23 cellular contexts compared by ENCODE assay signal in the genomic region with DNA sequence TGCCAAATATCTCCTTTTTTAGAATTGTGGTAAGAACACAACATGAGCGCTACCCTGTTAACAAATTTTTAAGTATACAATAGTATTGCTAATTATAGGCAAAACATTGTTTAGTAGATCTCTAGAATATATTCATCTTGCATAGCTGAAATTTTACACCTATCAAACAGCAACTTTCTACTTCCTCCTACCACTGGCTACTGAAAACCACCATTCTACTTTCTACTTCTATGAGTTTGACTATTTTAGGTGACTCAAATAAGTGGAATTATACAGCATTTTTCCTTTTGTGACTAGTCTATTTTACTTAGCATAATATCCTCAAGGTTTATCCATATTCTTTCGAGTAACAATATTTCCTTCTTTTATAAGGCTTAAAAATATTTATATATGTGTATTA.
A peak's percentile ranks its signal among the peaks of the same experiment; 100 is the strongest.
DNase-seq lines count a peak whose midpoint lies in the region; ATAC-seq and TF ChIP-seq lines count a peak whose summit lies in the region.
"Had no signal": no experiment of that assay in that cellular context is flagged by ENCODE, and none has a peak within 500 bp of the region (broad histone marks: within the 10 kb centered on the region; RNA-seq: fewer than 3 reads in every experiment).

No MANE protein-coding gene starts in this region.

- intact Hi-C loops in spleen (cut with DNase I; ENCODE audit: low total_unique reads): no loop called here
- intact Hi-C loops in left cardiac atrium (cut with DNase I): no loop called here

- peaks cover 6% of the 10 kb centered on the region for H3K36me3 Mint-ChIP-seq in T-cell
- H3K36me3 Mint-ChIP-seq: CD8-positive, alpha-beta T cell; WTC11 had no signal

- no peak overlapping the region for H3K27ac ChIP-seq in spleen
- H3K27ac ChIP-seq: brain microvascular endothelial cell, esophagus muscularis mucosa, gastroesophageal sphincter, neutrophil, psoas muscle, stomach, upper lobe of left lung had no signal

- no peak overlapping the region for H3K4me3 Mint-ChIP-seq in T-cell
- H3K4me3 Mint-ChIP-seq: activated T-helper 1 cell treated with anti-CD3 and anti-CD28 coated beads, Interleukin-12 subunit alpha, Interleukin-12 subunit beta, Interleukin-2, Interleukin-4 antibody, amounts not matched to agents 30 ng/mL and 10 ng/mL and 1 ng/mL, durations not matched to agents 14 hours and 24 hours and 36 hours; CD8-positive, alpha-beta T cell; effector memory CD8-positive, alpha-beta T cell; WTC11 had no signal

- no peak overlapping the region for H3K4me3 ChIP-seq in spleen
- H3K4me3 ChIP-seq: esophagus muscularis mucosa, gastroesophageal sphincter, psoas muscle, stomach, upper lobe of left lung had no signal

- ATAC-seq in GM18517 (IDR thresholded peaks at IDR 0.05; ENCODE audit: unreplicated experiment): peak; percentile 67
- ATAC-seq in HG03103 (IDR thresholded peaks at IDR 0.05; ENCODE audit: low read depth, unreplicated experiment): peak; percentile 77
- ATAC-seq in T-cell (replicated peaks in 1 of 4): no peak
- ATAC-seq in left cardiac atrium: no peak
- ATAC-seq: CD8-positive, alpha-beta T cell; effector memory CD8-positive, alpha-beta T cell; gastroesophageal sphincter; psoas muscle; WTC11 had no signal

- H3K27me3 ChIP-seq in spleen (replicated peaks in 1 of 7): no peaks in the 10 kb centered on the region
- H3K27me3 ChIP-seq: brain microvascular endothelial cell, esophagus muscularis mucosa, gastroesophageal sphincter, neutrophil, stomach, upper lobe of left lung had no signal

- peak overlapping the region; percentile 0 to 41 for H3K27ac Mint-ChIP-seq in T-cell
- H3K27ac Mint-ChIP-seq: activated T-helper 1 cell treated with anti-CD3 and anti-CD28 coated beads, Interleukin-12 subunit alpha, Interleukin-12 subunit beta, Interleukin-2, Interleukin-4 antibody, amounts not matched to agents 30 ng/mL and 10 ng/mL and 1 ng/mL, durations not matched to agents 14 hours and 24 hours and 36 hours; CD8-positive, alpha-beta T cell; effector memory CD8-positive, alpha-beta T cell; WTC11 had no signal

- CTCF ChIA-PET in T-cell (lab: Charles Lee): no interaction called here

- no peak for TF ChIP-seq POLR2A in spleen (IDR thresholded peaks at IDR 0.05)

- 92 to 96% (median 95%) methylated on average over 2 of the region's 2 CpGs for WGBS in spleen, 5 donors

- H3K9me3 Mint-ChIP-seq in T-cell: peaks cover 5 to 10% (median 6%) of the 10 kb centered on the region in 3 donors
- H3K9me3 Mint-ChIP-seq: effector memory CD8-positive, alpha-beta T cell; WTC11 had no signal

- POLR2A ChIA-PET in T-cell (lab: Charles Lee): no interaction called here

- H3K4me1 Mint-ChIP-seq in T-cell: peaks cover 18 to 29% (median 26%) of the 10 kb centered on the region in 3 donors

- peaks cover 0 to 10% (median 6%) of the 10 kb centered on the region in 8 donors for H3K9me3 ChIP-seq in spleen
- H3K9me3 ChIP-seq: esophagus muscularis mucosa, gastroesophageal sphincter, neutrophil, stomach, upper lobe of left lung had no signal

- no peaks in the 10 kb centered on the region for H3K27me3 Mint-ChIP-seq in T-cell

- H3K36me3 ChIP-seq in spleen: no peaks in the 10 kb centered on the region
- H3K36me3 ChIP-seq: brain microvascular endothelial cell, esophagus muscularis mucosa, gastroesophageal sphincter, neutrophil, stomach, upper lobe of left lung had no signal

- H3K4me1 ChIP-seq in spleen: no peaks in the 10 kb centered on the region
- H3K4me1 ChIP-seq: esophagus muscularis mucosa, gastroesophageal sphincter, psoas muscle, upper lobe of left lung had no signal

- TF ChIP-seq CTCF in spleen (IDR thresholded peaks at IDR 0.05 in 8 of 11, conservative IDR thresholded peaks at IDR 0.05 in 3 of 11): no peak

- DNase-seq in GDM1 (lab: John Stamatoyannopoulos, UW) (peak; percentile 0), T-cell (no peak), NCI-H526 (lab: John Stamatoyannopoulos, UW) (no peak), spleen (no peak), left cardiac atrium (no peak)
- DNase-seq: brain microvascular endothelial cell; CD8-positive, alpha-beta T cell; effector memory CD8-positive, alpha-beta T cell; kidney; NCI-H1092 treated with DMSO at 0.1 percent for 48 hours; NCI-H2081; NCI-H510A; psoas muscle; stimulated activated CD4-positive, alpha-beta T cell treated with anti-CD3 and anti-CD28 coated beads, Interleukin-1b, Interleukin-23, amount 100 ng/mL, for 48 hours; stomach; upper lobe of left lung had no signal

Comparison
In these comparisons a context has a peak if more than half of its experiments do, and no peak if none do; other contexts are left out.
1. ATAC-seq: peak in GM18517 (single experiment) and HG03103 (single experiment); none in T-cell (0 of 4) and left cardiac atrium (0 of 2).